ENCODE assay signal across 16 cellular contexts in genomic region chr13:99729745-99730144, GRCh38.
A peak's percentile ranks its signal among the peaks of the same experiment; 100 is the strongest.
DNase-seq lines count a peak whose midpoint lies in the region; ATAC-seq and TF ChIP-seq lines count a peak whose summit lies in the region.
"Had no signal": no experiment of that assay in that cellular context is flagged by ENCODE, and none has a peak within 500 bp of the region (broad histone marks: within the 10 kb centered on the region; RNA-seq: fewer than 3 reads in every experiment).

No MANE protein-coding gene starts in this region.

- H2BK120ac ChIP-seq in H9 (ENCODE audit: low read depth, low read length, poor library complexity, severe bottlenecking), result no peak overlapping the region
- H2BK120ac ChIP-seq in neuronal stem cell (ENCODE audit: low read depth, low read length), result no peak overlapping the region

- H3K4me1 Mint-ChIP-seq in H9, result peaks cover 59 to 74% of the 10 kb centered on the region in 2 experiments

- H4K91ac ChIP-seq in H9 (ENCODE audit: insufficient read length, low read depth, low read length) (no peak overlapping the region), neuronal stem cell (ENCODE audit: low read depth, low read length, poor library complexity) (peak overlapping the region; percentile 82)

- no peak overlapping the region for H2AFZ ChIP-seq in H9 (ENCODE audit: low read length)
- no peak overlapping the region for H2AFZ ChIP-seq in neuronal stem cell (ENCODE audit: low read length)

- no peak overlapping the region for H2BK15ac ChIP-seq in H9 (ENCODE audit: low read depth, low read length)
- H2BK15ac ChIP-seq in neuronal stem cell (ENCODE audit: low read length), result peak overlapping the region; percentile 98

- H3K23me2 ChIP-seq in H9 (ENCODE audit: insufficient read length, low read depth, low read length, poor library complexity, severe bottlenecking), result no peaks in the 10 kb centered on the region

- no peak overlapping the region for H4K8ac ChIP-seq in H9 (replicated peaks; ENCODE audit: insufficient read length, low read depth, low read length)
- H4K8ac ChIP-seq in neuronal stem cell (ENCODE audit: low read depth, low read length), result no peak overlapping the region

- H3K79me2 ChIP-seq in H9 (ENCODE audit: insufficient read depth, low read length), result no peaks in the 10 kb centered on the region

- DNase-seq in H9 (no peak), islet precursor cell (peak; percentile 40), neuronal stem cell (ENCODE audit: low spot score) (no peak), upper lobe of right lung (no peak), glomerular visceral epithelial cell (ENCODE audit: extremely low spot score) (no peak), HuH-7.5 (ENCODE audit: low spot score) (no peak)
- DNase-seq: Calu3; CD8-positive, alpha-beta T cell; DMS79 treated with DMSO at 0.1 percent for 48 hours; GF-D8; HFFc6 had no signal

- H4K5ac ChIP-seq in H9 (ENCODE audit: insufficient read length, low read depth, low read length), result no peak overlapping the region

- ATAC-seq in upper lobe of right lung (peak; percentile 21), HG03045 (IDR thresholded peaks at IDR 0.05; ENCODE audit: unreplicated experiment) (no peak)
- ATAC-seq: CD8-positive, alpha-beta T cell; HCT116; HepG2 had no signal

- H3K14ac ChIP-seq in H9 (ENCODE audit: insufficient read depth, low read length), result no peak overlapping the region
- H3K14ac ChIP-seq in neuronal stem cell (ENCODE audit: low read length), result peak overlapping the region; percentile 25

- no peaks in the 10 kb centered on the region for H4K20me1 ChIP-seq in H9 (ENCODE audit: control insufficient read depth, insufficient read depth, insufficient read length)
- H4K20me1 ChIP-seq: BLaER1 treated with 17β-estradiol and CSF1 and Interleukin-3, amounts not matched to agents 10 nM and 100 nM had no signal

- intact Hi-C loops in upper lobe of right lung (cut with DNase I), result no loop called here

- H3K4me1 ChIP-seq in H9 (ENCODE audit: insufficient read depth, low read length), result peaks cover 19% of the 10 kb centered on the region; the same call in 1 of the 2 replicates
- peaks cover 34 to 38% of the 10 kb centered on the region in 2 donors for H3K4me1 ChIP-seq in neuronal stem cell (ENCODE audit: control insufficient read depth in 2 of 2, insufficient read depth in 1 of 2, low read depth in 1 of 2, low read length in 2 of 2)
- no peaks in the 10 kb centered on the region for H3K4me1 ChIP-seq in upper lobe of right lung

- no peak overlapping the region for H3K4me3 Mint-ChIP-seq in H9
- H3K4me3 Mint-ChIP-seq: B cell; CD8-positive, alpha-beta T cell; HFFc6 had no signal

- H3T11ph ChIP-seq in H9 (ENCODE audit: low read length), result no peak overlapping the region

- no peaks in the 10 kb centered on the region; the same call in 1 of the 2 replicates for H3K27me3 Mint-ChIP-seq in H9 (ENCODE audit: low read depth)
- H3K27me3 Mint-ChIP-seq: B cell had no signal

- H3K36me3 ChIP-seq in neuronal stem cell (replicated peaks in 1 of 2; ENCODE audit: control insufficient read depth in 2 of 2, insufficient read depth in 2 of 2, low read length in 2 of 2) (no peaks in the 10 kb centered on the region), upper lobe of right lung (no peaks in the 10 kb centered on the region)
- H3K36me3 ChIP-seq: BLaER1 treated with 17β-estradiol and CSF1 and Interleukin-3, amounts not matched to agents 10 nM and 100 nM had no signal

- peak overlapping the region in 2 of 3 experiments; percentile 38 to 62; a peak in 1 of 7 replicates for H3K27ac Mint-ChIP-seq in H9
- H3K27ac Mint-ChIP-seq: B cell; CD8-positive, alpha-beta T cell; HFFc6 had no signal

- no peak overlapping the region for H3K4ac ChIP-seq in H9 (ENCODE audit: low read depth, low read length)
- peak overlapping the region; percentile 84 for H3K4ac ChIP-seq in neuronal stem cell (ENCODE audit: low read length)

- WGBS in H9 (ENCODE audit: extremely low coverage, insufficient read length, low lambda C conversion rate), result no CpG with 5 or more reads among the region's 16 CpGs
- WGBS in neuronal stem cell (ENCODE audit: extremely low coverage in 2 of 2, insufficient read length in 2 of 2, insufficient replicate concordance in 1 of 2), 2 donors, result no CpG with 5 or more reads among the region's 16 CpGs

- no peak overlapping the region for H2BK20ac ChIP-seq in H9 (ENCODE audit: low read depth, low read length, poor library complexity, severe bottlenecking)

- H3K4me3 ChIP-seq in neuronal stem cell (ENCODE audit: low read length in 2 of 2) (no peak overlapping the region), upper lobe of right lung (no peak overlapping the region)
- H3K4me3 ChIP-seq: BLaER1 treated with 17β-estradiol and CSF1 and Interleukin-3, amounts not matched to agents 10 nM and 100 nM had no signal

- TF ChIP-seq CTCF in H9 (conservative IDR thresholded peaks at IDR 0.05), result no peak
- no peak for TF ChIP-seq CTCF in upper lobe of right lung (IDR thresholded peaks at IDR 0.05)

- H2AK5ac ChIP-seq in H9 (ENCODE audit: insufficient read length, low read length) (no peak overlapping the region), neuronal stem cell (ENCODE audit: low read depth, low read length) (peak overlapping the region; percentile 86)

- H2BK5ac ChIP-seq in H9 (ENCODE audit: insufficient read length, low read length) (no peak overlapping the region), neuronal stem cell (ENCODE audit: low read length) (peak overlapping the region; percentile 83)

- no peak overlapping the region for H3K23ac ChIP-seq in H9 (ENCODE audit: insufficient read length, low read depth, low read length)
- peak overlapping the region; percentile 86 for H3K23ac ChIP-seq in neuronal stem cell (ENCODE audit: low read depth, low read length, poor library complexity)

- H3K18ac ChIP-seq in H9 (ENCODE audit: insufficient read length, low read depth, low read length) (no peak overlapping the region), neuronal stem cell (ENCODE audit: low read length) (peak overlapping the region; percentile 78)

- H3K36me3 Mint-ChIP-seq in H9 (ENCODE audit: insufficient read depth in 1 of 3, low read depth in 3 of 3), result peaks cover 0 to 4% (median 0%) of the 10 kb centered on the region in 3 experiments; a peak in 2 of 7 replicates

- H3K56ac ChIP-seq in H9 (ENCODE audit: insufficient read length, low read depth, low read length), result no peak overlapping the region

- H3K9me3 ChIP-seq in H9 (ENCODE audit: control insufficient read depth, low read depth, low read length) (no peaks in the 10 kb centered on the region), neuronal stem cell (replicated peaks in 1 of 2; ENCODE audit: control insufficient read depth in 2 of 2, insufficient read depth in 1 of 2, low read depth in 1 of 2, low read length in 2 of 2) (no peaks in the 10 kb centered on the region), upper lobe of right lung (no peaks in the 10 kb centered on the region)
- H3K9me3 ChIP-seq: BLaER1 treated with 17β-estradiol and CSF1 and Interleukin-3, amounts not matched to agents 10 nM and 100 nM had no signal

- H3K9me3 Mint-ChIP-seq in H9, result no peaks in the 10 kb centered on the region
- H3K9me3 Mint-ChIP-seq: CD8-positive, alpha-beta T cell; HFFc6 had no signal

- H3K27ac ChIP-seq in H9 (ENCODE audit: insufficient read length, low read depth, low read length) (no peak overlapping the region), neuronal stem cell (replicated peaks; ENCODE audit: low read length) (no peak overlapping the region), upper lobe of right lung (no peak overlapping the region)
- H3K27ac ChIP-seq: BLaER1 treated with 17β-estradiol and CSF1 and Interleukin-3, amounts not matched to agents 10 nM and 100 nM had no signal

- H2BK12ac ChIP-seq in H9 (ENCODE audit: insufficient read length, low read depth, low read length) (no peak overlapping the region), neuronal stem cell (ENCODE audit: low read length) (peak overlapping the region; percentile 100)

- H3K9ac ChIP-seq in H9 (ENCODE audit: extremely low read depth, insufficient read length, low read length) (no peak overlapping the region), neuronal stem cell (ENCODE audit: low read depth, low read length, poor library complexity) (no peak overlapping the region)
- H3K9ac ChIP-seq: BLaER1 treated with 17β-estradiol and CSF1 and Interleukin-3, amounts not matched to agents 10 nM and 100 nM had no signal

- no peaks in the 10 kb centered on the region for H3K79me1 ChIP-seq in H9 (ENCODE audit: insufficient read depth, low read depth, low read length, poor library complexity, severe bottlenecking)
- peaks cover 3% of the 10 kb centered on the region for H3K79me1 ChIP-seq in neuronal stem cell (ENCODE audit: low read depth, low read length)

- H3K4me2 ChIP-seq in H9 (ENCODE audit: insufficient read depth, insufficient read length, low read length), result no peak overlapping the region
- H3K4me2 ChIP-seq in neuronal stem cell (ENCODE audit: insufficient read depth, low read length, poor library complexity, severe bottlenecking), result no peak overlapping the region
- H3K4me2 ChIP-seq: BLaER1 treated with 17β-estradiol and CSF1 and Interleukin-3, amounts not matched to agents 10 nM and 100 nM had no signal

- H3K27me3 ChIP-seq in H9 (ENCODE audit: insufficient read depth, low read length) (no peaks in the 10 kb centered on the region), neuronal stem cell (ENCODE audit: control insufficient read depth in 3 of 3, insufficient read depth in 3 of 3, low read depth in 1 of 3, low read length in 3 of 3) (no peaks in the 10 kb centered on the region), upper lobe of right lung (no peaks in the 10 kb centered on the region)
- H3K27me3 ChIP-seq: BLaER1 treated with 17β-estradiol and CSF1 and Interleukin-3, amounts not matched to agents 10 nM and 100 nM had no signal
